ENCODE assay signal across 8 cellular contexts in genomic region chr2:96163768-96164429, GRCh38. TPM values are rescaled to one million over a fixed set of nuclear protein-coding genes. Genes with fewer than 3 reads are reported as not detected.
DNase-seq lines count a peak whose midpoint lies in the region; ATAC-seq and TF ChIP-seq lines count a peak whose summit lies in the region.

No MANE protein-coding gene starts in this region.

- peaks cover 2% of the 10 kb centered on the region for H3K36me3 Mint-ChIP-seq in activated CD8-positive, alpha-beta T cell treated with anti-CD3 and anti-CD28 coated beads, Interleukin-2, amount 10 ng/mL, durations not matched to agents 7 days and 5 days (ENCODE audit: low read depth)

- intact Hi-C loops in upper lobe of right lung (cut with DNase I) = no loop called here

- H3K27ac Mint-ChIP-seq in activated CD8-positive, alpha-beta T cell treated with anti-CD3 and anti-CD28 coated beads, Interleukin-2, amount 10 ng/mL, durations not matched to agents 7 days and 5 days = peak overlapping the region; percentile 99

- TF ChIP-seq POLR2A in GM19193 (IDR thresholded peaks at IDR 0.05; ENCODE audit: extremely low read depth, insufficient read depth, insufficient read length) = peak; percentile 69

- 79% methylated on average over 13 of the region's 13 CpGs for WGBS in liver

- no peak for TF ChIP-seq RAD21 in liver (IDR thresholded peaks at IDR 0.05)

- H3K27ac ChIP-seq in liver (ENCODE audit: low read depth in 1 of 2, low read length in 2 of 2) (peak overlapping the region in 1 of 2 donors; percentile 12), upper lobe of right lung (peak overlapping the region; percentile 42)

- POLR2A ChIA-PET in activated CD8-positive, alpha-beta T cell treated with anti-CD3 and anti-CD28 coated beads, Interleukin-2, amount 10 ng/mL, durations not matched to agents 7 days and 5 days (lab: Charles Lee) = interaction anchor here (0.9 to 9.1 kb wide), 9 partner anchors 9 to 157 kb away, joined by 3 to 193 read pairs (median 4); partner anchors contain the start of genes CIAO1, DUSP2, STARD7 and TMEM127

- peak overlapping the region; percentile 60 for H3K4me3 Mint-ChIP-seq in activated CD8-positive, alpha-beta T cell treated with anti-CD3 and anti-CD28 coated beads, Interleukin-2, amount 10 ng/mL, durations not matched to agents 7 days and 5 days

- peak; percentile 47 for ATAC-seq in HG03064 (IDR thresholded peaks at IDR 0.05; ENCODE audit: low read depth, unreplicated experiment)
- ATAC-seq in activated CD8-positive, alpha-beta T cell treated with anti-CD3 and anti-CD28 coated beads, Interleukin-2, amount 10 ng/mL, durations not matched to agents 7 days and 5 days = peak; percentile 69
- peak; percentile 62 for ATAC-seq in upper lobe of right lung

- no peaks in the 10 kb centered on the region for H3K9me3 Mint-ChIP-seq in activated CD8-positive, alpha-beta T cell treated with anti-CD3 and anti-CD28 coated beads, Interleukin-2, amount 10 ng/mL, durations not matched to agents 7 days and 5 days (ENCODE audit: insufficient read depth)

- H3K27me3 Mint-ChIP-seq in activated CD8-positive, alpha-beta T cell treated with anti-CD3 and anti-CD28 coated beads, Interleukin-2, amount 10 ng/mL, durations not matched to agents 7 days and 5 days (ENCODE audit: low read depth) = no peaks in the 10 kb centered on the region

- DNase-seq in activated CD8-positive, alpha-beta T cell treated with anti-CD3 and anti-CD28 coated beads, Interleukin-2, amount 10 ng/mL, durations not matched to agents 7 days and 5 days = peak; percentile 84
- DNase-seq in upper lobe of right lung (no peak), NCI-H1694 treated with DMSO at 0.1 percent for 48 hours (lab: John Stamatoyannopoulos, UW) (no peak), SIG-M5 treated with dmso at 0.1 percent for 504 hours (lab: John Stamatoyannopoulos, UW; ENCODE audit: unreplicated experiment) (no peak), SIG-M5 (lab: John Stamatoyannopoulos, UW) (no peak)

- H3K4me3 ChIP-seq in liver (ENCODE audit: low read depth in 1 of 3, low read length in 3 of 3) = no peak overlapping the region
- no peak overlapping the region for H3K4me3 ChIP-seq in upper lobe of right lung

- no peaks in the 10 kb centered on the region for H3K27me3 ChIP-seq in liver (ENCODE audit: control insufficient read depth in 4 of 4, insufficient read depth in 4 of 4, low read length in 3 of 4)
- H3K27me3 ChIP-seq in upper lobe of right lung = no peaks in the 10 kb centered on the region

- no peak overlapping the region for H3K9ac ChIP-seq in liver (ENCODE audit: low read depth in 1 of 2, low read length in 2 of 2)

- no peaks in the 10 kb centered on the region for H3K4me1 ChIP-seq in liver (ENCODE audit: control insufficient read depth in 4 of 4, insufficient read depth in 4 of 4, low read length in 3 of 4)
- H3K4me1 ChIP-seq in upper lobe of right lung = no peaks in the 10 kb centered on the region

- no peak for TF ChIP-seq CTCF in liver (IDR thresholded peaks at IDR 0.05; ENCODE audit: low read depth, low read length, missing input control)
- TF ChIP-seq CTCF in upper lobe of right lung (IDR thresholded peaks at IDR 0.05) = no peak

- H3K36me3 ChIP-seq in liver (ENCODE audit: control insufficient read depth in 4 of 4, insufficient read depth in 3 of 4, low read depth in 1 of 4, low read length in 3 of 4) = no peaks in the 10 kb centered on the region
- no peaks in the 10 kb centered on the region for H3K36me3 ChIP-seq in upper lobe of right lung

- peaks cover 51% of the 10 kb centered on the region for H3K4me1 Mint-ChIP-seq in activated CD8-positive, alpha-beta T cell treated with anti-CD3 and anti-CD28 coated beads, Interleukin-2, amount 10 ng/mL, durations not matched to agents 7 days and 5 days (ENCODE audit: low read depth)

- H3K9me3 ChIP-seq in liver (ENCODE audit: control insufficient read depth in 4 of 4, low read length in 3 of 4) (peaks cover 0 to 1% (median 0%) of the 10 kb centered on the region in 4 donors), upper lobe of right lung (no peaks in the 10 kb centered on the region)

- CTCF ChIA-PET in activated CD8-positive, alpha-beta T cell treated with anti-CD3 and anti-CD28 coated beads, Interleukin-2, amount 10 ng/mL, durations not matched to agents 7 days and 5 days (lab: Charles Lee) = interaction anchor here (1.1 to 3.1 kb wide), 9 partner anchors 11 to 171 kb away, joined by 3 to 49 read pairs (median 6); partner anchors contain the start of gene ASTL

TF ChIP-seq in liver, 16 proteins besides CTCF, POLR2A, EP300 and RAD21:
- TF ChIP-seq, protein P1, sequence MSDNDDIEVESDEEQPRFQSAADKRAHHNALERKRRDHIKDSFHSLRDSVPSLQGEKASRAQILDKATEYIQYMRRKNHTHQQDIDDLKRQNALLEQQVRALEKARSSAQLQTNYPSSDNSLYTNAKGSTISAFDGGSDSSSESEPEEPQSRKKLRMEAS (IDR thresholded peaks at IDR 0.05) = no peak
- TF ChIP-seq SP1 (IDR thresholded peaks at IDR 0.05) = peak; percentile 27

RNA-seq across cellular contexts. Expression of gene DUSP2, which starts 18.7 kb away (rescaled TPM):
- total RNA-seq in activated CD8-positive, alpha-beta T cell treated with anti-CD3 and anti-CD28 coated beads, Interleukin-2, amount 10 ng/mL, durations not matched to agents 7 days and 5 days = 10 to 100 TPM; 20.3 to 21.2 TPM
- total RNA-seq in liver = 1 to 10 TPM; 1.6 to 2.8 TPM
- polyA plus RNA-seq in liver = 1 to 10 TPM in 1 of 2 donors, under 1 TPM in 1; 0.99 to 1.7 TPM
- 4.4 TPM for total RNA-seq in upper lobe of right lung

RNA-seq across cellular contexts. Expression of gene ASTL, which starts 25.6 kb away (rescaled TPM):
- total RNA-seq in activated CD8-positive, alpha-beta T cell treated with anti-CD3 and anti-CD28 coated beads, Interleukin-2, amount 10 ng/mL, durations not matched to agents 7 days and 5 days = under 1 TPM in 1 of 2 experiments, not detected in 1; 0.34 TPM
- total RNA-seq in liver (not detected), upper lobe of right lung (not detected)
- not detected for polyA plus RNA-seq in liver

RNA-seq across cellular contexts. Expression of gene STARD7, which starts 44.7 kb away (rescaled TPM):
- total RNA-seq in activated CD8-positive, alpha-beta T cell treated with anti-CD3 and anti-CD28 coated beads, Interleukin-2, amount 10 ng/mL, durations not matched to agents 7 days and 5 days = 100 to 1,000 TPM; 139 to 143 TPM
- total RNA-seq in liver (100 to 1,000 TPM in 1 of 2 donors, 10 to 100 TPM in 1; 72.0 to 120 TPM), upper lobe of right lung (156 TPM)
- 10 to 100 TPM; 42.9 to 47.4 TPM for polyA plus RNA-seq in liver

RNA-seq across cellular contexts. Expression of gene ADRA2B, which starts 47.5 kb away (rescaled TPM):
- under 1 TPM in 1 of 2 experiments, not detected in 1; 0.08 TPM for total RNA-seq in activated CD8-positive, alpha-beta T cell treated with anti-CD3 and anti-CD28 coated beads, Interleukin-2, amount 10 ng/mL, durations not matched to agents 7 days and 5 days
- total RNA-seq in liver (1 to 10 TPM; 1.3 to 2.3 TPM), upper lobe of right lung (0.14 TPM)
- 1 to 10 TPM; 3.7 to 8.6 TPM for polyA plus RNA-seq in liver
